Comparison of ENCODE assay signal across 1 cellular context in the genomic region with DNA sequence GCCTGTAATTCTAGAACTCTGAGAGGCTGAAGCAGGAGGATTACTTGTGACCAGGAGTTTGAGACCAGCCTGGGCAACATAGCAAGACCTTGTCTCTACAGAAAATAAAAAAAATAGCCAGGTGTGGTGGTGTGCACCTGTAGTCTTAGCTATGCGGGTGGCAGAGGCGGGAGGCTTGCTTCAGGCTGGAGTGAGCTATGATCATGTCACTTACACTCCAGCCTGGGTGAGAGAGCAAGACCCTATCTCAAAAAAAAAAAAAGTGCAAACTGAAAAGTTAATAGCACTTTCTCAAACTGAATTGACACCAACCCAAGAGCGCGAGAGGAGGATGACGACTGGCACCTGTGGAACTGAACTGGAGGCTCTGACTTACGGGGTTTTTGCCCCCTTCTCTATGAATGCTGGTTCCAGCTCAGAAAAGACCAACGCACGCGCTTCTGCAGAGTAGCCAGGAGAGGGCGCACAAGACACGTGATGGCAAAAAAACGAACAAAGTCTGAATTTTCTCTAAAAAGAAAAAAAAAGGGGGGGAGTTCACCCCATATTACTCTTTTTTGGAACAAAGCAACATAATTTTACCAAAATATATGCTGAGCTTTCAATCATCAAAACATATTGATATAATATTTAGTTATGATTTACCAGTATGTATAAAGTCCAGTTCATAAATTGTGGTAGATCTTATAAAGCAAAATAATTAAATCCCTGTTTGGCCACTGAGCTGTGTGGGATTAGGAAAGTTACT.
TF ChIP-seq lines count a peak whose summit lies in the region.

No MANE protein-coding gene starts in this region.

TF ChIP-seq in H1, 55 proteins besides CTCF, POLR2A, EP300 and RAD21:
- no peak for TF ChIP-seq CHD1 (IDR thresholded peaks at IDR 0.05; ENCODE audit: low read depth, low read length)
- TF ChIP-seq SUZ12 (IDR thresholded peaks at IDR 0.05; ENCODE audit: low read length) = no peak
- TF ChIP-seq, protein P1, sequence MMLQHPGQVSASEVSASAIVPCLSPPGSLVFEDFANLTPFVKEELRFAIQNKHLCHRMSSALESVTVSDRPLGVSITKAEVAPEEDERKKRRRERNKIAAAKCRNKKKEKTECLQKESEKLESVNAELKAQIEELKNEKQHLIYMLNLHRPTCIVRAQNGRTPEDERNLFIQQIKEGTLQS (IDR thresholded peaks at IDR 0.05; ENCODE audit: insufficient read depth, low read depth, low read length) = 0 out of 2 replicates have a peak, but pooled peaks have one; percentile 42
- no peak for TF ChIP-seq HDAC6 (IDR thresholded peaks at IDR 0.05; ENCODE audit: low read depth, low read length)
- no peak for TF ChIP-seq MAFK (IDR thresholded peaks at IDR 0.05; ENCODE audit: low read depth, low read length)
- TF ChIP-seq, protein P2, sequence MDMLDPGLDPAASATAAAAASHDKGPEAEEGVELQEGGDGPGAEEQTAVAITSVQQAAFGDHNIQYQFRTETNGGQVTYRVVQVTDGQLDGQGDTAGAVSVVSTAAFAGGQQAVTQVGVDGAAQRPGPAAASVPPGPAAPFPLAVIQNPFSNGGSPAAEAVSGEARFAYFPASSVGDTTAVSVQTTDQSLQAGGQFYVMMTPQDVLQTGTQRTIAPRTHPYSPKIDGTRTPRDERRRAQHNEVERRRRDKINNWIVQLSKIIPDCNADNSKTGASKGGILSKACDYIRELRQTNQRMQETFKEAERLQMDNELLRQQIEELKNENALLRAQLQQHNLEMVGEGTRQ (IDR thresholded peaks at IDR 0.05; ENCODE audit: low read length) = 0 out of 2 replicates have a peak, but pooled peaks have one; percentile 29
- TF ChIP-seq TCF12 (IDR thresholded peaks at IDR 0.05; ENCODE audit: low read depth, low read length) = no peak
- TF ChIP-seq SP2 (IDR thresholded peaks at IDR 0.05; ENCODE audit: low read length) = no peak
- TF ChIP-seq SP1 (IDR thresholded peaks at IDR 0.05; ENCODE audit: low read depth, low read length) = no peak
- TF ChIP-seq RNF2 (IDR thresholded peaks at IDR 0.05; ENCODE audit: borderline replicate concordance, low read depth, low read length, missing control alignments, poor library complexity, severe bottlenecking) = no peak
- no peak for TF ChIP-seq BACH1 (IDR thresholded peaks at IDR 0.05; ENCODE audit: low read length)
- no peak for TF ChIP-seq YY1 (IDR thresholded peaks at IDR 0.05; ENCODE audit: low read depth, low read length)
- no peak for TF ChIP-seq CBX5 (IDR thresholded peaks at IDR 0.05; ENCODE audit: low read depth, low read length)
- TF ChIP-seq CTBP2 (IDR thresholded peaks at IDR 0.05; ENCODE audit: borderline replicate concordance, insufficient read depth, insufficient read length, low read length) = no peak
- TF ChIP-seq CREB1 (IDR thresholded peaks at IDR 0.05) = peak; percentile 42; the same call in 1 of the 2 replicates
- no peak for TF ChIP-seq RXRA (IDR thresholded peaks at IDR 0.05; ENCODE audit: insufficient read depth, low read depth, low read length)
- TF ChIP-seq SRF (IDR thresholded peaks at IDR 0.05; ENCODE audit: low read depth, low read length) = no peak
- TF ChIP-seq EGR1 (IDR thresholded peaks at IDR 0.05; ENCODE audit: borderline replicate concordance, low read depth, low read length) = no peak
- no peak for TF ChIP-seq JUND (IDR thresholded peaks at IDR 0.05; ENCODE audit: low read length)
- TF ChIP-seq GTF2F1 (IDR thresholded peaks at IDR 0.05; ENCODE audit: borderline replicate concordance, low read depth, low read length) = no peak
- no peak for TF ChIP-seq GABPA (IDR thresholded peaks at IDR 0.05; ENCODE audit: borderline replicate concordance, insufficient read depth, low read length)
- TF ChIP-seq, protein P3, sequence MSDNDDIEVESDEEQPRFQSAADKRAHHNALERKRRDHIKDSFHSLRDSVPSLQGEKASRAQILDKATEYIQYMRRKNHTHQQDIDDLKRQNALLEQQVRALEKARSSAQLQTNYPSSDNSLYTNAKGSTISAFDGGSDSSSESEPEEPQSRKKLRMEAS (IDR thresholded peaks at IDR 0.05) = peak; percentile 47; the same call in 1 of the 2 replicates
- TF ChIP-seq, protein P4, sequence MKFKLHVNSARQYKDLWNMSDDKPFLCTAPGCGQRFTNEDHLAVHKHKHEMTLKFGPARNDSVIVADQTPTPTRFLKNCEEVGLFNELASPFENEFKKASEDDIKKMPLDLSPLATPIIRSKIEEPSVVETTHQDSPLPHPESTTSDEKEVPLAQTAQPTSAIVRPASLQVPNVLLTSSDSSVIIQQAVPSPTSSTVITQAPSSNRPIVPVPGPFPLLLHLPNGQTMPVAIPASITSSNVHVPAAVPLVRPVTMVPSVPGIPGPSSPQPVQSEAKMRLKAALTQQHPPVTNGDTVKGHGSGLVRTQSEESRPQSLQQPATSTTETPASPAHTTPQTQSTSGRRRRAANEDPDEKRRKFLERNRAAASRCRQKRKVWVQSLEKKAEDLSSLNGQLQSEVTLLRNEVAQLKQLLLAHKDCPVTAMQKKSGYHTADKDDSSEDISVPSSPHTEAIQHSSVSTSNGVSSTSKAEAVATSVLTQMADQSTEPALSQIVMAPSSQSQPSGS (IDR thresholded peaks at IDR 0.05; ENCODE audit: low read length) = no peak
- no peak for TF ChIP-seq POU5F1 (IDR thresholded peaks at IDR 0.05; ENCODE audit: low read depth, low read length)
